16 cellular contexts compared by ENCODE assay signal in the genomic region with DNA sequence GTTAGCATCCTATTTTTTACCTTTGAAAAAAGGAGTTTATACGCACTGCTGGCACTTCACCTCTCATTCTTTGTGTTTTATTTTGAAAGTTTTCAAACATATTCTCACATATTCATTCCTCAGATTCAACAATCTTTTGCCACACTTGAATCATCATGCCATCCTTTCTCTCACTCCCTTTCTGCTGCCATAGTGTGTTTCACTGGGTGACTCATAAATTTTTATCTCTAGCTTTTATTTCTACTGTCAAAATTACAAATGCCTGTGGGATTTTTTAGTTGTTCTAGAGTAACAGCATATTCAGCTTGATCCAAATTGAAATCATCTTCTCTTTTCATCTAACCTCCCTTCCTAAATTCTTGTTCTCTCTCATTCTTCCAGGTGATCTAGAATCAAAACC. TPM values are rescaled to one million over a fixed set of nuclear protein-coding genes. Genes with fewer than 3 reads are reported as not detected.
DNase-seq lines count a peak whose midpoint lies in the region; ATAC-seq, FAIRE-seq and TF ChIP-seq lines count a peak whose summit lies in the region.
"Had no signal": no experiment of that assay in that cellular context is flagged by ENCODE, and none has a peak within 500 bp of the region (broad histone marks: within the 10 kb centered on the region; RNA-seq: fewer than 3 reads in every experiment).

No MANE protein-coding gene starts in this region.

- no peak for FAIRE-seq in frontal cortex (lab: Jason Lieb, UNC)

- no peaks in the 10 kb centered on the region for H3K27me3 ChIP-seq in foreskin keratinocyte
- H3K27me3 ChIP-seq: BE2C, spleen had no signal

- no peaks in the 10 kb centered on the region for H3K4me1 ChIP-seq in foreskin keratinocyte
- H3K4me1 ChIP-seq: BE2C, parathyroid adenoma, spleen had no signal

- DNase-seq in AG09309 (ENCODE audit: low read depth) (peak; percentile 14), HCEC 1CT (peak; percentile 4), amniotic epithelial cell (ENCODE audit: low read depth) (peak; percentile 74), foreskin keratinocyte (peak; percentile 5 to 33), DMS53 treated with DMSO at 0.1 percent for 48 hours (lab: John Stamatoyannopoulos, UW; ENCODE audit: unreplicated experiment) (no peak), frontal cortex (ENCODE audit: low spot score in 2 of 2) (no peak), NCI-H1436 (lab: John Stamatoyannopoulos, UW) (no peak)
- DNase-seq in stimulated activated naive CD4-positive, alpha-beta T cell treated with Interleukin-2 at 50 U/mL for 16 hours (lab: John Stamatoyannopoulos, UW), result no peak
- DNase-seq: activated CD4-positive, CD25-positive, alpha-beta regulatory T cell; BE2C; DND-41; NCI-H187; NCI-H526 treated with DMSO at 0.1 percent for 48 hours; PC-9; spleen had no signal

- ATAC-seq in foreskin keratinocyte, result peak; percentile 69

- no peak overlapping the region for H3K27ac ChIP-seq in foreskin keratinocyte
- H3K27ac ChIP-seq: parathyroid adenoma, PC-9, spleen had no signal

- no peak overlapping the region for H3K4me3 ChIP-seq in AG09309 (ENCODE audit: control insufficient read depth, low read depth, low read length)
- H3K4me3 ChIP-seq: PC-9, spleen had no signal

- no peak for TF ChIP-seq CTCF in AG09309 (IDR thresholded peaks at IDR 0.05; ENCODE audit: control insufficient read depth, insufficient read depth, low read depth, low read length, missing control alignments)
- TF ChIP-seq CTCF in foreskin keratinocyte (conservative IDR thresholded peaks at IDR 0.05), result no peak

RNA-seq across cellular contexts. Expression of gene MFSD8, which starts 28.0 kb away (rescaled TPM):
- total RNA-seq in foreskin keratinocyte (12.9 and 15.8 TPM in 2 replicates), frontal cortex (65.6 TPM)
- 7.9 and 8.7 TPM in 2 replicates for polyA plus RNA-seq in foreskin keratinocyte

RNA-seq across cellular contexts. Expression of gene ABHD18, which starts 28.2 kb away (rescaled TPM):
- 5.9 and 6.3 TPM in 2 replicates for total RNA-seq in foreskin keratinocyte
- polyA plus RNA-seq in foreskin keratinocyte, result 1.7 and 2.1 TPM in 2 replicates
- 17.1 TPM for total RNA-seq in frontal cortex

RNA-seq across cellular contexts. Expression of gene PLK4, which starts 56.3 kb away (rescaled TPM):
- total RNA-seq in foreskin keratinocyte (29.1 and 34.7 TPM in 2 replicates), frontal cortex (8.2 TPM)
- 10.5 and 17.1 TPM in 2 replicates for polyA plus RNA-seq in foreskin keratinocyte

Comparison
In these comparisons a context has a peak if more than half of its experiments do, and no peak if none do; other contexts are left out.
1. DNase-seq: peak in AG09309 (single experiment), HCEC 1CT (single experiment), amniotic epithelial cell (single experiment) and foreskin keratinocyte (2 of 2); none in DMS53 treated with DMSO at 0.1 percent for 48 hours (single experiment), frontal cortex (0 of 2), NCI-H1436 (single experiment) and stimulated activated naive CD4-positive, alpha-beta T cell treated with Interleukin-2 at 50 U/mL for 16 hours (single experiment).